In genomic region chr6:107970255-107970654, GRCh38 we compare ENCODE assay signal across 37 cellular contexts.
"Had no signal": no experiment of that assay in that cellular context is flagged by ENCODE, and none has a peak within 500 bp of the region (broad histone marks: within the 10 kb centered on the region; RNA-seq: fewer than 3 reads in every experiment).

No MANE protein-coding gene starts in this region.

- H3K9me3 ChIP-seq: adrenal gland, body of pancreas, breast epithelium had no signal

- DNase-seq: activated B cell treated with CpG ODN at 0.5 μM for 24 hours; activated CD4-positive, alpha-beta memory T cell treated with anti-CD3 and anti-CD28 coated beads for 36 hours; activated CD4-positive, alpha-beta T cell treated with anti-CD3 and anti-CD28 coated beads for 4 hours; activated CD4-positive, alpha-beta T cell treated with anti-CD3 and anti-CD28 coated beads, Interleukin-2, amount 10 ng/mL, durations not matched to agents 24 days and 14 days; activated CD4-positive, alpha-beta T cell treated with anti-CD3 and anti-CD28 coated beads, Interleukin-2, amount 50 U/mL, for 1 hour; activated CD4-positive, alpha-beta T cell treated with anti-CD3 and anti-CD28 coated beads, Interleukin-2, amount 50 U/mL, for 4 hours; activated CD4-positive, CD25-positive, alpha-beta regulatory T cell treated with anti-CD3 and anti-CD28 coated beads, Interleukin-2, amount 50 U/mL, for 72 hours; activated CD8-positive, alpha-beta memory T cell treated with anti-CD3 and anti-CD28 coated beads, Interleukin-2, amount 50 U/mL, for 4 hours; activated CD8-positive, alpha-beta T cell treated with anti-CD3 and anti-CD28 coated beads for 36 hours; activated effector memory CD4-positive, alpha-beta T cell treated with anti-CD3 and anti-CD28 coated beads, Interleukin-2, amount 50 U/mL, for 16 hours; activated gamma-delta T cell treated with Interleukin-2 at 50 U/mL for 16 hours; activated naive CD4-positive, alpha-beta T cell; activated naive CD4-positive, alpha-beta T cell treated with anti-CD3 and anti-CD28 coated beads for 36 hours; activated naive CD4-positive, alpha-beta T cell treated with anti-CD3 and anti-CD28 coated beads, Interleukin-2, amount 50 U/mL, for 16 hours; activated naive CD8-positive, alpha-beta T cell treated with anti-CD3 and anti-CD28 coated beads for 36 hours; activated T-cell treated with anti-CD3 and anti-CD28 coated beads for 4 hours; activated T-cell treated with anti-CD3 and anti-CD28 coated beads, Interleukin-2, amount 50 U/mL, for 1 hour; activated T-cell treated with anti-CD3 and anti-CD28 coated beads, Interleukin-2, amount 50 U/mL, for 4 hours; activated T-cell treated with anti-CD3 and anti-CD28 coated beads, Interleukin-2, amount 50 U/mL, for 72 hours; adrenal gland; amniotic stem cell; aorta; body of pancreas; brain microvascular endothelial cell; central memory CD4-positive, alpha-beta T cell; T-helper 1 cell; T-helper 2 cell; T-helper 9 cell had no signal

- H3K27ac ChIP-seq: adrenal gland, body of pancreas, brain microvascular endothelial cell, breast epithelium, VCaP had no signal

- H3K9me3 Mint-ChIP-seq: activated B cell treated with CpG ODN at 0.5 μM for 24 hours; activated CD4-positive, alpha-beta memory T cell treated with anti-CD3 and anti-CD28 coated beads for 36 hours; activated CD4-positive, alpha-beta T cell treated with anti-CD3 and anti-CD28 coated beads, Interleukin-2, amount 10 ng/mL, durations not matched to agents 24 days and 14 days; activated CD8-positive, alpha-beta T cell treated with anti-CD3 and anti-CD28 coated beads for 36 hours; activated naive CD4-positive, alpha-beta T cell treated with anti-CD3 and anti-CD28 coated beads for 36 hours; activated naive CD4-positive, alpha-beta T cell treated with anti-CD3 and anti-CD28 coated beads, Interleukin-2, amount 50 U/mL, for 72 hours; activated naive CD8-positive, alpha-beta T cell treated with anti-CD3 and anti-CD28 coated beads for 36 hours; activated T-cell treated with anti-CD3 and anti-CD28 coated beads, Interleukin-2, amount 50 U/mL, for 4 hours; activated T-cell treated with anti-CD3 and anti-CD28 coated beads, Interleukin-2, amount 50 U/mL, for 72 hours; activated T-helper 1 cell treated with anti-CD3 and anti-CD28 coated beads, Interleukin-12 subunit alpha, Interleukin-12 subunit beta, Interleukin-2, Interleukin-4 antibody, amounts not matched to agents 30 ng/mL and 10 ng/mL and 1 ng/mL, durations not matched to agents 14 hours and 24 hours and 36 hours; activated T-helper 17 cell treated with anti-CD3 and anti-CD28 coated beads, Interleukin-2, amount 50 U/mL, for 72 hours; T-helper 1 cell treated with Interleukin-12 subunit alpha and Interleukin-12 subunit beta and Interleukin-4 antibody, amounts not matched to agents 30 μg/mL and 1 μg/mL, for 36 hours; T-helper 2 cell treated with Interferon-gamma antibody and Interleukin-4, amounts not matched to agents 5 μg/mL and 100 μg/mL, for 36 hours had no signal

- ATAC-seq: activated CD8-positive, alpha-beta T cell treated with anti-CD3 and anti-CD28 coated beads for 36 hours; activated naive CD4-positive, alpha-beta T cell treated with anti-CD3 and anti-CD28 coated beads, Interleukin-2, amount 50 U/mL, for 72 hours; activated T-cell treated with anti-CD3 and anti-CD28 coated beads, Interleukin-2, amount 50 U/mL, for 4 hours; activated T-cell treated with anti-CD3 and anti-CD28 coated beads, Interleukin-2, amount 50 U/mL, for 72 hours; activated T-helper 17 cell treated with anti-CD3 and anti-CD28 coated beads, Interleukin-2, amount 50 U/mL, for 72 hours; body of pancreas had no signal

- H3K4me3 ChIP-seq: adrenal gland, body of pancreas, breast epithelium had no signal

- H3K4me1 Mint-ChIP-seq: activated B cell treated with CpG ODN at 0.5 μM for 24 hours; activated naive CD8-positive, alpha-beta T cell treated with anti-CD3 and anti-CD28 coated beads for 36 hours; activated T-helper 17 cell treated with anti-CD3 and anti-CD28 coated beads, Interleukin-2, amount 50 U/mL, for 72 hours had no signal

- H3K27ac Mint-ChIP-seq: activated B cell treated with CpG ODN at 0.5 μM for 24 hours; activated CD4-positive, alpha-beta memory T cell treated with anti-CD3 and anti-CD28 coated beads for 36 hours; activated CD4-positive, alpha-beta T cell treated with anti-CD3 and anti-CD28 coated beads, Interleukin-2, amount 10 ng/mL, durations not matched to agents 24 days and 14 days; activated CD8-positive, alpha-beta T cell treated with anti-CD3 and anti-CD28 coated beads for 36 hours; activated naive CD4-positive, alpha-beta T cell treated with anti-CD3 and anti-CD28 coated beads for 36 hours; activated naive CD4-positive, alpha-beta T cell treated with anti-CD3 and anti-CD28 coated beads, Interleukin-2, amount 50 U/mL, for 72 hours; activated naive CD8-positive, alpha-beta T cell treated with anti-CD3 and anti-CD28 coated beads for 36 hours; activated T-cell treated with anti-CD3 and anti-CD28 coated beads, Interleukin-2, amount 50 U/mL, for 72 hours; activated T-helper 1 cell treated with anti-CD3 and anti-CD28 coated beads, Interleukin-12 subunit alpha, Interleukin-12 subunit beta, Interleukin-2, Interleukin-4 antibody, amounts not matched to agents 30 ng/mL and 10 ng/mL and 1 ng/mL, durations not matched to agents 14 hours and 24 hours and 36 hours; activated T-helper 17 cell treated with anti-CD3 and anti-CD28 coated beads, Interleukin-2, amount 50 U/mL, for 72 hours; T-helper 1 cell treated with Interleukin-12 subunit alpha and Interleukin-12 subunit beta and Interleukin-4 antibody, amounts not matched to agents 30 μg/mL and 1 μg/mL, for 36 hours; T-helper 2 cell treated with Interferon-gamma antibody and Interleukin-4, amounts not matched to agents 5 μg/mL and 100 μg/mL, for 36 hours had no signal

- H3K36me3 Mint-ChIP-seq: activated CD4-positive, alpha-beta memory T cell treated with anti-CD3 and anti-CD28 coated beads for 36 hours; activated naive CD4-positive, alpha-beta T cell treated with anti-CD3 and anti-CD28 coated beads, Interleukin-2, amount 50 U/mL, for 72 hours; activated naive CD8-positive, alpha-beta T cell treated with anti-CD3 and anti-CD28 coated beads for 36 hours had no signal

- FAIRE-seq: astrocyte, TTC549 had no signal

- H3K27me3 Mint-ChIP-seq: activated CD8-positive, alpha-beta T cell treated with anti-CD3 and anti-CD28 coated beads for 36 hours; activated naive CD8-positive, alpha-beta T cell treated with anti-CD3 and anti-CD28 coated beads for 36 hours; activated T-helper 17 cell treated with anti-CD3 and anti-CD28 coated beads, Interleukin-2, amount 50 U/mL, for 72 hours had no signal

- H3K36me3 ChIP-seq: adrenal gland, brain microvascular endothelial cell, breast epithelium had no signal

- H3K4me1 ChIP-seq: breast epithelium had no signal

- H3K27me3 ChIP-seq: adrenal gland, body of pancreas, brain microvascular endothelial cell, breast epithelium had no signal

- H3K4me3 Mint-ChIP-seq: activated B cell treated with CpG ODN at 0.5 μM for 24 hours; activated CD4-positive, alpha-beta memory T cell treated with anti-CD3 and anti-CD28 coated beads for 36 hours; activated CD4-positive, alpha-beta T cell treated with anti-CD3 and anti-CD28 coated beads, Interleukin-2, amount 10 ng/mL, durations not matched to agents 24 days and 14 days; activated CD8-positive, alpha-beta T cell treated with anti-CD3 and anti-CD28 coated beads for 36 hours; activated naive CD4-positive, alpha-beta T cell treated with anti-CD3 and anti-CD28 coated beads for 36 hours; activated naive CD8-positive, alpha-beta T cell treated with anti-CD3 and anti-CD28 coated beads for 36 hours; activated T-cell treated with anti-CD3 and anti-CD28 coated beads, Interleukin-2, amount 50 U/mL, for 4 hours; activated T-cell treated with anti-CD3 and anti-CD28 coated beads, Interleukin-2, amount 50 U/mL, for 72 hours; activated T-helper 1 cell treated with anti-CD3 and anti-CD28 coated beads, Interleukin-12 subunit alpha, Interleukin-12 subunit beta, Interleukin-2, Interleukin-4 antibody, amounts not matched to agents 30 ng/mL and 10 ng/mL and 1 ng/mL, durations not matched to agents 14 hours and 24 hours and 36 hours; activated T-helper 17 cell treated with anti-CD3 and anti-CD28 coated beads, Interleukin-2, amount 50 U/mL, for 72 hours; T-helper 1 cell treated with Interleukin-12 subunit alpha and Interleukin-12 subunit beta and Interleukin-4 antibody, amounts not matched to agents 30 μg/mL and 1 μg/mL, for 36 hours; T-helper 2 cell treated with Interferon-gamma antibody and Interleukin-4, amounts not matched to agents 5 μg/mL and 100 μg/mL, for 36 hours had no signal
